ENCODE assay signal across 5 cellular contexts in genomic region chr5:137433539-137433938, GRCh38.
"Had no signal": no experiment of that assay in that cellular context is flagged by ENCODE, and none has a peak within 500 bp of the region (broad histone marks: within the 10 kb centered on the region; RNA-seq: fewer than 3 reads in every experiment).

No MANE protein-coding gene starts in this region.

- DNase-seq: IMR-90, KBM-7 had no signal

- H3K27ac ChIP-seq: HL-60 had no signal

- ATAC-seq: HepG2, K562 had no signal

- H3K4me3 ChIP-seq: K562 had no signal
